Comparison of ENCODE assay signal across 33 cellular contexts in the genomic region with DNA sequence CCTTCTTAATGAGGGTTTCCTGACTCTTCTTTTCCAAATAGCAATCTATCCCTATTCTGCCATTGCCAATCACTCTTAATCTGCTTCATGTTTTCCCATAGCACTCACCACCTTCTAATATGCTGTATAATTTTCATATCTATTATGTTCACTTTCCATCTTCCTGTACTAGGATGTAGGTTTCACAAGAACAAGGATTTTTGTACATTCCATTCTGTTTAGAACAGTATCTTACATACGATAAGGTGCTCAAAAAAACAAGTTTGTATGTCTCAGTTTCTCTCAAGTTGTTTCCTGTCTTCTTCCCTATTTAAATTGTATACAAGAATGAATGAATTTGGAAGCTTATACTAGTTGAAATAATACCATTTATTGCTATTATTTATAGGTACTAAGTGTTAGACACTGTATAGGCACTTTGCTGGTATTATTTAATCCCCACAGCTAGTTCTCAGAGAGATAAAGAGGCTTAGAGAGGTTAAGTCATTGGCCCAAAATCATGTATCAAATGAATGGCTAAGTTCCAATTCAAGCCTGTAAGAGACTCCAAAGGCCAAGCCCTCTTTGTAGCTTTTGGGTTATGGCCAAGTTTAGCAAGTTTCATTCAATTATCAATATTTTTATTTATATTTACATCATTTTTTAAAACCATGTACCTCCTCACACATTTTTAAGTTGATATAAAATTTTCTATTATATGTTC.
"Had no signal": no experiment of that assay in that cellular context is flagged by ENCODE, and none has a peak within 500 bp of the region (broad histone marks: within the 10 kb centered on the region; RNA-seq: fewer than 3 reads in every experiment).

No MANE protein-coding gene starts in this region.

- H3K27me3 Mint-ChIP-seq: activated CD4-positive, alpha-beta memory T cell treated with anti-CD3 and anti-CD28 coated beads for 36 hours; activated CD4-positive, alpha-beta T cell treated with anti-CD3 and anti-CD28 coated beads for 36 hours; activated CD4-positive, alpha-beta T cell treated with anti-CD3 and anti-CD28 coated beads, Interleukin-2, amount 10 ng/mL, durations not matched to agents 24 days and 14 days; activated CD8-positive, alpha-beta memory T cell treated with anti-CD3 and anti-CD28 coated beads, Interleukin-2, amount 10 ng/mL, durations not matched to agents 7 days and 5 days; activated naive CD8-positive, alpha-beta T cell; activated T-cell treated with anti-CD3 and anti-CD28 coated beads, Interleukin-2, amount 50 U/mL, for 24 hours; activated T-helper 17 cell treated with anti-CD3 and anti-CD28 coated beads, Interleukin-2, amount 50 U/mL, for 72 hours; dendritic cell treated with granulocyte-macrophage colony-stimulating factor and Interleukin-4, amounts not matched to agents 40 ng/mL and 50 ng/mL, for 4 days; T-helper 17 cell had no signal

- H3K9me3 ChIP-seq: body of pancreas, gastrocnemius medialis had no signal

- H3K27ac Mint-ChIP-seq: activated CD4-positive, alpha-beta memory T cell treated with anti-CD3 and anti-CD28 coated beads for 36 hours; activated CD4-positive, alpha-beta T cell treated with anti-CD3 and anti-CD28 coated beads for 36 hours; activated CD4-positive, alpha-beta T cell treated with anti-CD3 and anti-CD28 coated beads, Interleukin-2, amount 10 ng/mL, durations not matched to agents 24 days and 14 days; activated CD8-positive, alpha-beta memory T cell treated with anti-CD3 and anti-CD28 coated beads, Interleukin-2, amount 10 ng/mL, durations not matched to agents 7 days and 5 days; activated CD8-positive, alpha-beta T cell treated with anti-CD3 and anti-CD28 coated beads, Interleukin-2, amount 10 ng/mL, durations not matched to agents 7 days and 5 days; activated naive CD8-positive, alpha-beta T cell; activated T-cell treated with anti-CD3 and anti-CD28 coated beads, Interleukin-2, amount 50 U/mL, for 24 hours; activated T-helper 17 cell treated with anti-CD3 and anti-CD28 coated beads, Interleukin-2, amount 50 U/mL, for 72 hours; dendritic cell treated with granulocyte-macrophage colony-stimulating factor and Interleukin-4, amounts not matched to agents 40 ng/mL and 50 ng/mL, for 4 days; endodermal cell; T-helper 17 cell had no signal

- H3K27ac ChIP-seq: body of pancreas, cardiac muscle cell, coronary artery, dorsolateral prefrontal cortex, foreskin keratinocyte, gastrocnemius medialis, heart left ventricle had no signal

- DNase-seq: activated CD4-positive, alpha-beta memory T cell treated with anti-CD3 and anti-CD28 coated beads for 36 hours; activated CD4-positive, alpha-beta T cell treated with anti-CD3 and anti-CD28 coated beads for 36 hours; activated CD4-positive, alpha-beta T cell treated with anti-CD3 and anti-CD28 coated beads, Interleukin-2, amount 10 ng/mL, durations not matched to agents 24 days and 14 days; activated CD4-positive, CD25-positive, alpha-beta regulatory T cell; activated CD4-positive, CD25-positive, alpha-beta regulatory T cell treated with anti-CD3 and anti-CD28 coated beads, Interleukin-2, amount 50 U/mL, for 72 hours; activated CD8-positive, alpha-beta memory T cell treated with anti-CD3 and anti-CD28 coated beads, Interleukin-2, amount 10 ng/mL, durations not matched to agents 7 days and 5 days; activated CD8-positive, alpha-beta memory T cell treated with anti-CD3 and anti-CD28 coated beads, Interleukin-2, amount 50 U/mL, for 4 hours; activated CD8-positive, alpha-beta T cell treated with anti-CD3 and anti-CD28 coated beads, Interleukin-2, amount 10 ng/mL, durations not matched to agents 7 days and 5 days; activated effector memory CD4-positive, alpha-beta T cell treated with Interleukin-2 at 50 U/mL for 16 hours; activated gamma-delta T cell treated with Interleukin-2 at 50 U/mL for 16 hours; activated naive CD4-positive, alpha-beta T cell treated with anti-CD3 and anti-CD28 coated beads, Interleukin-2, amount 50 U/mL, for 16 hours; activated naive CD4-positive, alpha-beta T cell treated with Interleukin-2 at 50 U/mL for 16 hours; activated T-cell treated with anti-CD3 and anti-CD28 coated beads, Interleukin-2, amount 50 U/mL, for 24 hours; amygdala; aorta; body of pancreas; central memory CD4-positive, alpha-beta T cell; cerebellar nuclear complex; dorsolateral prefrontal cortex; effector memory CD4-positive, alpha-beta T cell; endodermal cell; foreskin keratinocyte; gastrocnemius medialis; glutamatergic neuron; heart left ventricle; T-helper 1 cell; T-helper 17 cell had no signal

- H3K4me1 Mint-ChIP-seq: activated CD4-positive, alpha-beta T cell treated with anti-CD3 and anti-CD28 coated beads for 36 hours; activated CD4-positive, alpha-beta T cell treated with anti-CD3 and anti-CD28 coated beads, Interleukin-2, amount 10 ng/mL, durations not matched to agents 24 days and 14 days; activated CD8-positive, alpha-beta memory T cell treated with anti-CD3 and anti-CD28 coated beads, Interleukin-2, amount 10 ng/mL, durations not matched to agents 7 days and 5 days; endodermal cell; T-helper 17 cell had no signal

- ATAC-seq: activated CD4-positive, alpha-beta T cell treated with anti-CD3 and anti-CD28 coated beads for 36 hours; activated CD8-positive, alpha-beta memory T cell treated with anti-CD3 and anti-CD28 coated beads, Interleukin-2, amount 10 ng/mL, durations not matched to agents 7 days and 5 days; activated CD8-positive, alpha-beta T cell treated with anti-CD3 and anti-CD28 coated beads, Interleukin-2, amount 10 ng/mL, durations not matched to agents 7 days and 5 days; activated T-helper 17 cell treated with anti-CD3 and anti-CD28 coated beads, Interleukin-2, amount 50 U/mL, for 72 hours; body of pancreas; esophagus mucosa; foreskin keratinocyte; gastrocnemius medialis; heart left ventricle; T-helper 17 cell had no signal

- H3K4me1 ChIP-seq: body of pancreas, foreskin keratinocyte, gastrocnemius medialis, heart left ventricle had no signal

- H3K4me3 ChIP-seq: body of pancreas, cardiac muscle cell, coronary artery, dorsolateral prefrontal cortex, gastrocnemius medialis, heart left ventricle had no signal

- H3K27me3 ChIP-seq: body of pancreas, cardiac muscle cell, dorsolateral prefrontal cortex, foreskin keratinocyte, gastrocnemius medialis, heart left ventricle had no signal

- H3K36me3 ChIP-seq: cardiac muscle cell, gastrocnemius medialis had no signal

- H3K9me3 Mint-ChIP-seq: activated CD4-positive, alpha-beta memory T cell treated with anti-CD3 and anti-CD28 coated beads for 36 hours; dendritic cell treated with granulocyte-macrophage colony-stimulating factor and Interleukin-4, amounts not matched to agents 40 ng/mL and 50 ng/mL, for 4 days; endodermal cell had no signal

- H3K4me3 Mint-ChIP-seq: activated CD4-positive, alpha-beta memory T cell treated with anti-CD3 and anti-CD28 coated beads for 36 hours; activated CD4-positive, alpha-beta T cell treated with anti-CD3 and anti-CD28 coated beads for 36 hours; activated CD4-positive, alpha-beta T cell treated with anti-CD3 and anti-CD28 coated beads, Interleukin-2, amount 10 ng/mL, durations not matched to agents 24 days and 14 days; activated CD8-positive, alpha-beta memory T cell treated with anti-CD3 and anti-CD28 coated beads, Interleukin-2, amount 10 ng/mL, durations not matched to agents 7 days and 5 days; activated CD8-positive, alpha-beta T cell treated with anti-CD3 and anti-CD28 coated beads, Interleukin-2, amount 10 ng/mL, durations not matched to agents 7 days and 5 days; activated naive CD8-positive, alpha-beta T cell; activated T-cell treated with anti-CD3 and anti-CD28 coated beads, Interleukin-2, amount 50 U/mL, for 24 hours; activated T-helper 17 cell treated with anti-CD3 and anti-CD28 coated beads, Interleukin-2, amount 50 U/mL, for 72 hours; dendritic cell treated with granulocyte-macrophage colony-stimulating factor and Interleukin-4, amounts not matched to agents 40 ng/mL and 50 ng/mL, for 4 days; endodermal cell; T-helper 17 cell had no signal
